ENCODE assay signal across 1 cellular context in genomic region chr9:135939351-135940265, GRCh38.
TF ChIP-seq lines count a peak whose summit lies in the region.

No MANE protein-coding gene starts in this region.

TF ChIP-seq in K562, 482 proteins besides CTCF, POLR2A, EP300 and RAD21 (continued from another document):
- TF ChIP-seq XRCC4 (IDR thresholded peaks at IDR 0.05; ENCODE audit: extremely low read depth, insufficient read depth, insufficient read length) (no peak), TAF15 (IDR thresholded peaks at IDR 0.05; ENCODE audit: low read depth, low read length) (0 out of 2 replicates have a peak, but pooled peaks have one; percentile 43), ZKSCAN1 (IDR thresholded peaks at IDR 0.05; ENCODE audit: low read depth, low read length) (no peak), RFX1 (IDR thresholded peaks at IDR 0.05) (no peak), RBFOX2 (IDR thresholded peaks at IDR 0.05; ENCODE audit: low read depth, low read length) (peak; percentile 50), EGR1 (conservative IDR thresholded peaks at IDR 0.05) (peak; percentile 46), TFAP4 (CRISPR knock-in tag; IDR thresholded peaks at IDR 0.05; ENCODE audit: borderline replicate concordance) (peak; percentile 37; the same call in 1 of the 2 replicates), HINFP (tag; conservative IDR thresholded peaks at IDR 0.05; ENCODE audit: low read depth) (no peak), IRF1 (CRISPR knock-in tag; IDR thresholded peaks at IDR 0.05; ENCODE audit: borderline replicate concordance) (no peak), E2F5 (CRISPR knock-in tag; IDR thresholded peaks at IDR 0.05) (peak; percentile 20; the same call in 1 of the 2 replicates), TAF9B (IDR thresholded peaks at IDR 0.05; ENCODE audit: partially characterized antibody) (no peak), DPF2 (IDR thresholded peaks at IDR 0.05) (no peak), RBM25 (IDR thresholded peaks at IDR 0.05; ENCODE audit: low read depth, low read length, severe bottlenecking) (no peak), CBFA2T2 (conservative IDR thresholded peaks at IDR 0.05) (no peak), RUNX1 (IDR thresholded peaks at IDR 0.05; ENCODE audit: low read depth) (peak; percentile 45; the same call in 1 of the 2 replicates), TCF7L2 (IDR thresholded peaks at IDR 0.05; ENCODE audit: low read depth, low read length) (no peak), ZNF431 (CRISPR knock-in tag; IDR thresholded peaks at IDR 0.05) (0 out of 2 replicates have a peak, but pooled peaks have one; percentile 24), NR2C1 (IDR thresholded peaks at IDR 0.05) (no peak), NR2C1 (tag; IDR thresholded peaks at IDR 0.05) (no peak), ZNF511 (CRISPR knock-in tag; IDR thresholded peaks at IDR 0.05) (peak; percentile 34; the same call in 1 of the 2 replicates), POLR2AphosphoS2 (IDR thresholded peaks at IDR 0.05; ENCODE audit: low read length) (no peak), KLF10 (CRISPR knock-in tag; IDR thresholded peaks at IDR 0.05) (no peak), TRIM24 (IDR thresholded peaks at IDR 0.05) (peak in 1 of 2 experiments; percentile 68; a peak in 1 of 4 replicates), SNAPC5 (CRISPR knock-in tag; IDR thresholded peaks at IDR 0.05) (no peak), ZNF75A (CRISPR knock-in tag; IDR thresholded peaks at IDR 0.05) (no peak), CBFB (CRISPR knock-in tag; IDR thresholded peaks at IDR 0.05) (peak; percentile 100), MLLT1 (IDR thresholded peaks at IDR 0.05) (peak in 1 of 2 experiments; percentile 92; a peak in 2 of 4 replicates), YY1 (IDR thresholded peaks at IDR 0.05; ENCODE audit: borderline replicate concordance in 1 of 3, control insufficient read depth in 1 of 3, extremely low read depth in 1 of 3, insufficient read depth in 3 of 3, insufficient read length in 1 of 3, insufficient replicate concordance in 2 of 3, low read depth in 1 of 3, low read length in 2 of 3) (no peak), ZBTB5 (IDR thresholded peaks at IDR 0.05) (no peak), ZNF695 (CRISPR knock-in tag; IDR thresholded peaks at IDR 0.05) (no peak), ZBTB1 (CRISPR knock-in tag; IDR thresholded peaks at IDR 0.05; ENCODE audit: borderline replicate concordance, low read depth) (peak; percentile 99), HCFC1 (IDR thresholded peaks at IDR 0.05; ENCODE audit: low read depth, low read length) (no peak), POLR2B (IDR thresholded peaks at IDR 0.05; ENCODE audit: low read depth, partially characterized antibody) (peak; percentile 52), SREBF2 (CRISPR knock-in tag; IDR thresholded peaks at IDR 0.05) (no peak), ATF3 (IDR thresholded peaks at IDR 0.05) (no peak), ATF3 (CRISPR knock-in tag; conservative IDR thresholded peaks at IDR 0.05) (no peak), ZNF766 (CRISPR knock-in tag; conservative IDR thresholded peaks at IDR 0.05) (no peak), POLR2G (IDR thresholded peaks at IDR 0.05; ENCODE audit: low read depth, low read length) (peak; percentile 68; the same call in 1 of the 2 replicates), L3MBTL2 (IDR thresholded peaks at IDR 0.05) (no peak), ZNF655 (CRISPR knock-in tag; IDR thresholded peaks at IDR 0.05) (no peak), FOXP4 (CRISPR knock-in tag; IDR thresholded peaks at IDR 0.05; ENCODE audit: borderline replicate concordance) (peak; percentile 86; the same call in 1 of the 2 replicates)
